In genomic region chr7:108605582-108606173, GRCh38 we compare ENCODE assay signal across 24 cellular contexts. TPM values are rescaled to one million over a fixed set of nuclear protein-coding genes. Genes with fewer than 3 reads are reported as not detected.
A peak's percentile ranks its signal among the peaks of the same experiment; 100 is the strongest.
DNase-seq lines count a peak whose midpoint lies in the region; ATAC-seq, FAIRE-seq and TF ChIP-seq lines count a peak whose summit lies in the region.
"Had no signal": no experiment of that assay in that cellular context is flagged by ENCODE, and none has a peak within 500 bp of the region (broad histone marks: within the 10 kb centered on the region; RNA-seq: fewer than 3 reads in every experiment).

No MANE protein-coding gene starts in this region.

- H3K36me3 Mint-ChIP-seq in T-helper 2 cell treated with Interferon-gamma antibody and Interleukin-4, amounts not matched to agents 5 μg/mL and 100 μg/mL, for 36 hours (ENCODE audit: low read depth), result no peaks in the 10 kb centered on the region
- H3K36me3 Mint-ChIP-seq in naive thymus-derived CD4-positive, alpha-beta T cell, result no peaks in the 10 kb centered on the region
- H3K36me3 Mint-ChIP-seq: CD8-positive, alpha-beta T cell; natural killer cell had no signal

- H3K27me3 ChIP-seq in HepG2 (ENCODE audit: control insufficient read depth in 1 of 2, insufficient read depth in 2 of 2, low read length in 2 of 2), result 0 out of 5 replicates have a peak, but pooled peaks cover 0 to 4% of the 10 kb centered on the region in 2 experiments
- no peaks in the 10 kb centered on the region for H3K27me3 ChIP-seq in right lobe of liver
- H3K27me3 ChIP-seq in naive thymus-derived CD4-positive, alpha-beta T cell (ENCODE audit: control insufficient read depth in 2 of 2, insufficient read depth in 2 of 2, low read length in 2 of 2), result no peaks in the 10 kb centered on the region
- H3K27me3 ChIP-seq: hepatocyte, Peyer's patch, testis had no signal

- in situ Hi-C loops in HepG2 (cut with HindIII; ENCODE audit: extremely low pct_ligation_motif_present, low pct_unique_long_range_greater_than_20kb), result loop anchor here (25.0 kb wide), 1 partner anchor 1482 kb away; no protein-coding TSS in a partner anchor

- BruUV-seq in HepG2 (replicated peaks; lab: Mats Ljungman, UMichigan), result no TSS peak

- TF ChIP-seq EP300 in HepG2 (IDR thresholded peaks at IDR 0.05; ENCODE audit: low read depth in 2 of 2, low read length in 2 of 2) (no peak), HepG2 (CRISPR knock-in tag; IDR thresholded peaks at IDR 0.05; ENCODE audit: borderline replicate concordance) (no peak)

- no peaks in the 10 kb centered on the region for H4K20me1 ChIP-seq in HepG2 (ENCODE audit: insufficient read depth, low read length)

- H3K4me3 ChIP-seq in HepG2 (replicated peaks in 1 of 3; ENCODE audit: insufficient read depth in 1 of 3, low read depth in 2 of 3, low read length in 3 of 3) (no peak overlapping the region), right lobe of liver (no peak overlapping the region)
- H3K4me3 ChIP-seq in naive thymus-derived CD4-positive, alpha-beta T cell (ENCODE audit: low read length), result no peak overlapping the region
- H3K4me3 ChIP-seq: hepatocyte, Peyer's patch, testis had no signal

- FAIRE-seq in HepG2 (lab: Jason Lieb, UNC), result no peak
- FAIRE-seq: astrocyte, GM18507, kidney, small intestine had no signal

- peak overlapping the region; percentile 8 for H3K4me3 Mint-ChIP-seq in T-helper 2 cell treated with Interferon-gamma antibody and Interleukin-4, amounts not matched to agents 5 μg/mL and 100 μg/mL, for 36 hours
- H3K4me3 Mint-ChIP-seq in stimulated activated naive CD8-positive, alpha-beta T cell treated with anti-CD3 and anti-CD28 coated beads, Interleukin-15, amount 100 ng/mL, for 72 hours, result peak overlapping the region; percentile 42 to 70
- no peak overlapping the region for H3K4me3 Mint-ChIP-seq in naive thymus-derived CD4-positive, alpha-beta T cell
- H3K4me3 Mint-ChIP-seq: CD8-positive, alpha-beta T cell; endodermal cell; natural killer cell had no signal

- no peaks in the 10 kb centered on the region for H3K9me3 Mint-ChIP-seq in T-helper 2 cell treated with Interferon-gamma antibody and Interleukin-4, amounts not matched to agents 5 μg/mL and 100 μg/mL, for 36 hours
- H3K9me3 Mint-ChIP-seq in stimulated activated naive CD8-positive, alpha-beta T cell treated with anti-CD3 and anti-CD28 coated beads, Interleukin-15, amount 100 ng/mL, for 72 hours, result no peaks in the 10 kb centered on the region
- H3K9me3 Mint-ChIP-seq in naive thymus-derived CD4-positive, alpha-beta T cell, result no peaks in the 10 kb centered on the region
- H3K9me3 Mint-ChIP-seq: CD8-positive, alpha-beta T cell; endodermal cell; natural killer cell had no signal

- H3K4me1 Mint-ChIP-seq in T-helper 2 cell treated with Interferon-gamma antibody and Interleukin-4, amounts not matched to agents 5 μg/mL and 100 μg/mL, for 36 hours (ENCODE audit: low read depth), result peaks cover 21% of the 10 kb centered on the region
- H3K4me1 Mint-ChIP-seq in stimulated activated naive CD8-positive, alpha-beta T cell treated with anti-CD3 and anti-CD28 coated beads, Interleukin-15, amount 100 ng/mL, for 72 hours, result peaks cover 21% of the 10 kb centered on the region
- H3K4me1 Mint-ChIP-seq in naive thymus-derived CD4-positive, alpha-beta T cell, result no peaks in the 10 kb centered on the region
- H3K4me1 Mint-ChIP-seq: natural killer cell had no signal

- TF ChIP-seq RAD21 in HepG2 (CRISPR knock-in tag; IDR thresholded peaks at IDR 0.05), result no peak

- H2AFZ ChIP-seq in HepG2 (ENCODE audit: low read length), result no peak overlapping the region
- H2AFZ ChIP-seq: hepatocyte had no signal

- H3K79me2 ChIP-seq in HepG2 (ENCODE audit: insufficient read depth, low read length), result no peaks in the 10 kb centered on the region
- H3K79me2 ChIP-seq: hepatocyte had no signal

- POLR2A ChIA-PET in HepG2 (lab: Yijun Ruan, JAX), result no interaction called here
- POLR2A ChIA-PET in naive thymus-derived CD4-positive, alpha-beta T cell (lab: Charles Lee), result no interaction called here

- no peak overlapping the region for H3K4me2 ChIP-seq in HepG2 (ENCODE audit: low read depth, low read length)
- H3K4me2 ChIP-seq: hepatocyte had no signal

- CTCF ChIA-PET in HepG2 (lab: Yijun Ruan, JAX; ENCODE audit: low intra/inter-chr PET ratio, low total read pairs), result no interaction called here
- CTCF ChIA-PET in naive thymus-derived CD4-positive, alpha-beta T cell (lab: Charles Lee), result no interaction called here

- no peak overlapping the region for H3K27ac Mint-ChIP-seq in T-helper 2 cell treated with Interferon-gamma antibody and Interleukin-4, amounts not matched to agents 5 μg/mL and 100 μg/mL, for 36 hours
- H3K27ac Mint-ChIP-seq in stimulated activated naive CD8-positive, alpha-beta T cell treated with anti-CD3 and anti-CD28 coated beads, Interleukin-15, amount 100 ng/mL, for 72 hours, result peak overlapping the region; percentile 99
- H3K27ac Mint-ChIP-seq in naive thymus-derived CD4-positive, alpha-beta T cell, result no peak overlapping the region
- H3K27ac Mint-ChIP-seq: CD8-positive, alpha-beta T cell; endodermal cell; natural killer cell had no signal

- H3K4me1 ChIP-seq in HepG2 (ENCODE audit: insufficient read depth, low read length) (peaks cover 6% of the 10 kb centered on the region), right lobe of liver (peaks cover 0 to 22% (median 9%) of the 10 kb centered on the region in 4 donors)
- no peaks in the 10 kb centered on the region for H3K4me1 ChIP-seq in naive thymus-derived CD4-positive, alpha-beta T cell (ENCODE audit: control insufficient read depth in 2 of 2, insufficient read depth in 2 of 2, low read length in 2 of 2)
- H3K4me1 ChIP-seq: Peyer's patch, testis had no signal

- H3K36me3 ChIP-seq in HepG2 (replicated peaks in 1 of 2; ENCODE audit: control insufficient read depth in 1 of 2, insufficient read depth in 2 of 2, low read length in 2 of 2) (no peaks in the 10 kb centered on the region), right lobe of liver (no peaks in the 10 kb centered on the region)
- no peaks in the 10 kb centered on the region for H3K36me3 ChIP-seq in naive thymus-derived CD4-positive, alpha-beta T cell (ENCODE audit: control insufficient read depth in 2 of 3, insufficient read depth in 3 of 3, low read length in 3 of 3)
- H3K36me3 ChIP-seq: Peyer's patch had no signal

- ATAC-seq in HepG2, result no peak
- ATAC-seq in right lobe of liver, result no peak
- peak; percentile 79 for ATAC-seq in HG02884 (IDR thresholded peaks at IDR 0.05; ENCODE audit: unreplicated experiment)
- peak; percentile 87 for ATAC-seq in stimulated activated naive CD8-positive, alpha-beta T cell treated with anti-CD3 and anti-CD28 coated beads, Interleukin-15, amount 100 ng/mL, for 72 hours
- no peak for ATAC-seq in naive thymus-derived CD4-positive, alpha-beta T cell
- ATAC-seq: CD8-positive, alpha-beta T cell; natural killer cell had no signal

- H3K9me3 ChIP-seq in HepG2 (ENCODE audit: low read length) (no peaks in the 10 kb centered on the region), right lobe of liver (no peaks in the 10 kb centered on the region)
- no peaks in the 10 kb centered on the region for H3K9me3 ChIP-seq in naive thymus-derived CD4-positive, alpha-beta T cell (ENCODE audit: control insufficient read depth in 2 of 3, low read length in 3 of 3)
- H3K9me3 ChIP-seq: Peyer's patch, testis had no signal

- intact Hi-C loops in HepG2 (cut with micrococcal nuclease; ENCODE audit: unreplicated experiment) (no loop called here), right lobe of liver (cut with DNase I) (no loop called here)
- intact Hi-C loops in naive thymus-derived CD4-positive, alpha-beta T cell (cut with micrococcal nuclease), result no loop called here

- DNase-seq in HepG2 (ENCODE audit: low spot score) (no peak), right lobe of liver (no peak), NOMO-1 (lab: John Stamatoyannopoulos, UW; ENCODE audit: unreplicated experiment in 2 of 2) (no peak), NCI-H146 treated with DMSO at 0.1 percent for 48 hours (lab: John Stamatoyannopoulos, UW; ENCODE audit: unreplicated experiment) (no peak)
- no peak for DNase-seq in T-helper 2 cell treated with Interferon-gamma antibody and Interleukin-4, amounts not matched to agents 5 μg/mL and 100 μg/mL, for 36 hours (ENCODE audit: low spot score)
- DNase-seq in stimulated activated naive CD8-positive, alpha-beta T cell treated with anti-CD3 and anti-CD28 coated beads, Interleukin-15, amount 100 ng/mL, for 72 hours, result peak; percentile 9 to 33
- no peak for DNase-seq in naive thymus-derived CD4-positive, alpha-beta T cell
- DNase-seq: CD8-positive, alpha-beta T cell; DND-41; endodermal cell; kidney; mesenchymal stem cell; natural killer cell; NCI-H1048; NCI-H82; Peyer's patch; posterior cingulate gyrus; small intestine; stimulated activated CD4-positive, alpha-beta T cell treated with anti-CD3 and anti-CD28 coated beads, Interleukin-4, amount 100 ng/mL, for 1 hour; testis had no signal

- TF ChIP-seq POLR2A in HepG2 (IDR thresholded peaks at IDR 0.05; ENCODE audit: insufficient read depth in 1 of 2, low read depth in 2 of 2, low read length in 2 of 2) (no peak), right lobe of liver (IDR thresholded peaks at IDR 0.05) (no peak)

- H3K27me3 Mint-ChIP-seq in T-helper 2 cell treated with Interferon-gamma antibody and Interleukin-4, amounts not matched to agents 5 μg/mL and 100 μg/mL, for 36 hours (ENCODE audit: low read depth), result peaks cover 2% of the 10 kb centered on the region
- no peaks in the 10 kb centered on the region for H3K27me3 Mint-ChIP-seq in stimulated activated naive CD8-positive, alpha-beta T cell treated with anti-CD3 and anti-CD28 coated beads, Interleukin-15, amount 100 ng/mL, for 72 hours
- peaks cover 0 to 6% (median 5%) of the 10 kb centered on the region in 5 donors for H3K27me3 Mint-ChIP-seq in naive thymus-derived CD4-positive, alpha-beta T cell

- TF ChIP-seq CTCF in HepG2 (CRISPR knock-in tag; IDR thresholded peaks at IDR 0.05) (no peak), right lobe of liver (IDR thresholded peaks at IDR 0.05) (no peak)

- H3K27ac ChIP-seq in HepG2 (ENCODE audit: extremely low read length, insufficient read depth, low read length), result no peak overlapping the region
- H3K27ac ChIP-seq in right lobe of liver, result no peak overlapping the region
- H3K27ac ChIP-seq in naive thymus-derived CD4-positive, alpha-beta T cell (ENCODE audit: low read depth, low read length), result no peak overlapping the region
- H3K27ac ChIP-seq: hepatocyte, Peyer's patch, testis had no signal

- WGBS in HepG2 (ENCODE audit: low lambda C conversion rate), result 22% methylated on average over 6 of the region's 6 CpGs
- 69% methylated on average over 5 of the region's 6 CpGs for WGBS in right lobe of liver (ENCODE audit: insufficient coverage, low coverage, low lambda C conversion rate, missing lambda C conversion rate)

- H3K9ac ChIP-seq in HepG2 (ENCODE audit: insufficient read depth, low read depth, low read length), result no peak overlapping the region

RNA-seq across cellular contexts. Expression of gene DNAJB9, which starts 36.0 kb away (rescaled TPM):
- total RNA-seq in HepG2 (2016; rRNA removed; fragmentation: Illumina TruSeq; extraction: Trizol) (10.8 and 16.4 TPM in 2 replicates), right lobe of liver (10 to 100 TPM; 39.1 to 57.0 (median 53.4) TPM)
- total RNA-seq in HepG2 (2016; cell fraction: cytosol; rRNA removed; fragmentation: Illumina TruSeq; extraction: Trizol; ENCODE audit: low read depth), result 5.9 and 6.5 TPM in 2 replicates
- 11.3 and 17.2 TPM in 2 replicates for total RNA-seq in HepG2 (2016; cell fraction: insoluble cytoplasmic fraction; rRNA removed; fragmentation: Illumina TruSeq; extraction: Trizol)
- total RNA-seq in HepG2 (2016; cell fraction: membrane; rRNA removed; fragmentation: Illumina TruSeq; extraction: Trizol), result 10.2 and 12.4 TPM in 2 replicates
- 24.4 and 26.7 TPM in 2 replicates for total RNA-seq in HepG2 (2016; cell fraction: nucleus; rRNA removed; fragmentation: Illumina TruSeq; extraction: Trizol)
- polyA plus RNA-seq in HepG2 (2011; rRNA removed), result 7.9 and 8.6 TPM in 2 replicates
- 9.2 and 10.9 TPM in 2 replicates for polyA plus RNA-seq in HepG2 (2011; cell fraction: cytosol; rRNA removed)
- 2.9 and 3.2 TPM in 2 replicates for polyA plus RNA-seq in HepG2 (2011; cell fraction: nucleus; rRNA removed)
- 20.2 and 23.6 TPM in 2 replicates for polyA plus RNA-seq in HepG2 (2012)
- 2.5 and 3.2 TPM in 2 replicates for polyA plus RNA-seq in HepG2 (2016; cell fraction: cytosol; fragmentation: Illumina TruSeq; extraction: Trizol; ENCODE audit: low read depth)
- polyA plus RNA-seq in HepG2 (2016; cell fraction: insoluble cytoplasmic fraction; fragmentation: Illumina TruSeq; extraction: Trizol; ENCODE audit: low read depth), result 12.3 and 12.5 TPM in 2 replicates
- polyA plus RNA-seq in HepG2 (2016; cell fraction: membrane; fragmentation: Illumina TruSeq; extraction: Trizol; ENCODE audit: low read depth), result 5.3 and 5.6 TPM in 2 replicates
- 27.1 and 27.6 TPM in 2 replicates for polyA plus RNA-seq in HepG2 (2016; cell fraction: nucleus; fragmentation: Illumina TruSeq; extraction: Trizol; ENCODE audit: insufficient read depth, low read depth)
- polyA minus RNA-seq in HepG2 (2011; rRNA and poly(A)+ RNA removed; ENCODE audit: low replicate concordance), result 0.91 and 5.4 TPM in 2 replicates
- polyA minus RNA-seq in HepG2 (2011; cell fraction: cytosol; rRNA and poly(A)+ RNA removed), result 8.0 and 11.0 TPM in 2 replicates
- 13.5 and 16.9 TPM in 2 replicates for polyA minus RNA-seq in HepG2 (2011; cell fraction: nucleus; rRNA and poly(A)+ RNA removed)
- 10 to 100 TPM; 22.7 to 50.0 (median 29.3) TPM for total RNA-seq in naive thymus-derived CD4-positive, alpha-beta T cell
- polyA plus RNA-seq in naive thymus-derived CD4-positive, alpha-beta T cell, result 10 to 100 TPM; 16.8 to 37.3 TPM

RNA-seq across cellular contexts. Expression of gene THAP5, which starts 36.2 kb away (rescaled TPM):
- total RNA-seq in HepG2 (2016; rRNA removed; fragmentation: Illumina TruSeq; extraction: Trizol) (11.8 and 17.1 TPM in 2 replicates), right lobe of liver (10 to 100 TPM; 15.5 to 17.9 (median 17.3) TPM)
- 2.3 and 3.3 TPM in 2 replicates for total RNA-seq in HepG2 (2016; cell fraction: cytosol; rRNA removed; fragmentation: Illumina TruSeq; extraction: Trizol; ENCODE audit: low read depth)
- 13.4 and 15.6 TPM in 2 replicates for total RNA-seq in HepG2 (2016; cell fraction: insoluble cytoplasmic fraction; rRNA removed; fragmentation: Illumina TruSeq; extraction: Trizol)
- 8.5 and 9.8 TPM in 2 replicates for total RNA-seq in HepG2 (2016; cell fraction: membrane; rRNA removed; fragmentation: Illumina TruSeq; extraction: Trizol)
- 11.3 and 11.5 TPM in 2 replicates for total RNA-seq in HepG2 (2016; cell fraction: nucleus; rRNA removed; fragmentation: Illumina TruSeq; extraction: Trizol)
- polyA plus RNA-seq in HepG2 (2011; rRNA removed), result 3.6 and 4.0 TPM in 2 replicates
- 1.6 and 2.6 TPM in 2 replicates for polyA plus RNA-seq in HepG2 (2011; cell fraction: cytosol; rRNA removed)
- polyA plus RNA-seq in HepG2 (2011; cell fraction: nucleus; rRNA removed), result 2.3 and 3.3 TPM in 2 replicates
- polyA plus RNA-seq in HepG2 (2012), result 8.4 and 11.4 TPM in 2 replicates
- 0.82 and 0.87 TPM in 2 replicates for polyA plus RNA-seq in HepG2 (2016; cell fraction: cytosol; fragmentation: Illumina TruSeq; extraction: Trizol; ENCODE audit: low read depth)
- 11.4 and 12.0 TPM in 2 replicates for polyA plus RNA-seq in HepG2 (2016; cell fraction: insoluble cytoplasmic fraction; fragmentation: Illumina TruSeq; extraction: Trizol; ENCODE audit: low read depth)
- polyA plus RNA-seq in HepG2 (2016; cell fraction: membrane; fragmentation: Illumina TruSeq; extraction: Trizol; ENCODE audit: low read depth), result 2.6 and 3.3 TPM in 2 replicates
- 15.3 and 16.7 TPM in 2 replicates for polyA plus RNA-seq in HepG2 (2016; cell fraction: nucleus; fragmentation: Illumina TruSeq; extraction: Trizol; ENCODE audit: insufficient read depth, low read depth)
- polyA minus RNA-seq in HepG2 (2011; rRNA and poly(A)+ RNA removed; ENCODE audit: low replicate concordance), result 2.7 and 5.9 TPM in 2 replicates
- polyA minus RNA-seq in HepG2 (2011; cell fraction: cytosol; rRNA and poly(A)+ RNA removed), result 9.6 and 10.0 TPM in 2 replicates
- 13.3 and 18.8 TPM in 2 replicates for polyA minus RNA-seq in HepG2 (2011; cell fraction: nucleus; rRNA and poly(A)+ RNA removed)
- 10 to 100 TPM; 21.0 to 54.7 (median 30.8) TPM for total RNA-seq in naive thymus-derived CD4-positive, alpha-beta T cell
- polyA plus RNA-seq in naive thymus-derived CD4-positive, alpha-beta T cell, result 10 to 100 TPM; 23.1 to 28.7 TPM

Comparison
In these comparisons a context has a peak if more than half of its experiments do, and no peak if none do; other contexts are left out.
1. ATAC-seq: peak in HG02884 (single experiment) and stimulated activated naive CD8-positive, alpha-beta T cell treated with anti-CD3 and anti-CD28 coated beads, Interleukin-15, amount 100 ng/mL, for 72 hours (single experiment); none in HepG2 (single experiment), right lobe of liver (0 of 4) and naive thymus-derived CD4-positive, alpha-beta T cell (single experiment).
2. DNase-seq: peak in stimulated activated naive CD8-positive, alpha-beta T cell treated with anti-CD3 and anti-CD28 coated beads, Interleukin-15, amount 100 ng/mL, for 72 hours (2 of 2); none in HepG2 (single experiment), right lobe of liver (0 of 3), T-helper 2 cell treated with Interferon-gamma antibody and Interleukin-4, amounts not matched to agents 5 μg/mL and 100 μg/mL, for 36 hours (single experiment), naive thymus-derived CD4-positive, alpha-beta T cell (0 of 9), NOMO-1 (0 of 2) and NCI-H146 treated with DMSO at 0.1 percent for 48 hours (single experiment).
3. H3K27ac Mint-ChIP-seq: peak in stimulated activated naive CD8-positive, alpha-beta T cell treated with anti-CD3 and anti-CD28 coated beads, Interleukin-15, amount 100 ng/mL, for 72 hours (2 of 2); none in T-helper 2 cell treated with Interferon-gamma antibody and Interleukin-4, amounts not matched to agents 5 μg/mL and 100 μg/mL, for 36 hours (single experiment) and naive thymus-derived CD4-positive, alpha-beta T cell (0 of 9).
4. H3K4me3 Mint-ChIP-seq: peak in T-helper 2 cell treated with Interferon-gamma antibody and Interleukin-4, amounts not matched to agents 5 μg/mL and 100 μg/mL, for 36 hours (single experiment) and stimulated activated naive CD8-positive, alpha-beta T cell treated with anti-CD3 and anti-CD28 coated beads, Interleukin-15, amount 100 ng/mL, for 72 hours (2 of 2); none in naive thymus-derived CD4-positive, alpha-beta T cell (0 of 10).